16 cellular contexts compared by ENCODE assay signal in genomic region chr11:35491231-35491871, GRCh38. TPM values are rescaled to one million over a fixed set of nuclear protein-coding genes. Genes with fewer than 3 reads are reported as not detected.
DNase-seq lines count a peak whose midpoint lies in the region; ATAC-seq and TF ChIP-seq lines count a peak whose summit lies in the region.
"Had no signal": no experiment of that assay in that cellular context is flagged by ENCODE, and none has a peak within 500 bp of the region (broad histone marks: within the 10 kb centered on the region; RNA-seq: fewer than 3 reads in every experiment).

No MANE protein-coding gene starts in this region.

- H3K4me3 ChIP-seq in MG63 (no peak overlapping the region), epithelial cell of proximal tubule (ENCODE audit: low read depth, low read length) (no peak overlapping the region)
- H3K4me3 ChIP-seq: psoas muscle had no signal

- H3K27ac Mint-ChIP-seq in Calu3 (ENCODE audit: unreplicated experiment): no peak overlapping the region
- H3K27ac Mint-ChIP-seq: activated CD4-positive, alpha-beta T cell treated with anti-CD3 and anti-CD28 coated beads, Interleukin-2, amount 10 ng/mL, durations not matched to agents 7 days and 5 days; CD4-positive, CD25-positive, alpha-beta regulatory T cell; stimulated activated memory B cell treated with anti-CD40 and anti-IgM and Interleukin-4, amounts not matched to agents 10 μg/mL and 1 μg/mL and 100 μg/mL, for 72 hours had no signal

- no peak for TF ChIP-seq CTCF in AG09319 (IDR thresholded peaks at IDR 0.05; ENCODE audit: low read depth, low read length)
- TF ChIP-seq CTCF in epithelial cell of proximal tubule (conservative IDR thresholded peaks at IDR 0.05; ENCODE audit: low read depth, low read length): no peak
- TF ChIP-seq CTCF in Calu3 (IDR thresholded peaks at IDR 0.05; ENCODE audit: unreplicated experiment): no peak

- H3K27me3 ChIP-seq in MG63: no peaks in the 10 kb centered on the region

- no peaks in the 10 kb centered on the region for H3K36me3 Mint-ChIP-seq in Calu3 (ENCODE audit: insufficient read depth, unreplicated experiment)
- H3K36me3 Mint-ChIP-seq: brain; CD4-positive, CD25-positive, alpha-beta regulatory T cell; stimulated activated memory B cell treated with anti-CD40 and anti-IgM and Interleukin-4, amounts not matched to agents 10 μg/mL and 1 μg/mL and 100 μg/mL, for 72 hours had no signal

- H3K36me3 ChIP-seq in MG63: no peaks in the 10 kb centered on the region

- H3K27me3 Mint-ChIP-seq in Calu3 (ENCODE audit: unreplicated experiment): peaks cover 6% of the 10 kb centered on the region

- H3K4me3 Mint-ChIP-seq in Calu3 (ENCODE audit: low read depth, unreplicated experiment): no peak overlapping the region
- H3K4me3 Mint-ChIP-seq: activated CD4-positive, alpha-beta T cell treated with anti-CD3 and anti-CD28 coated beads, Interleukin-2, amount 10 ng/mL, durations not matched to agents 7 days and 5 days; CD4-positive, CD25-positive, alpha-beta regulatory T cell; stimulated activated memory B cell treated with anti-CD40 and anti-IgM and Interleukin-4, amounts not matched to agents 10 μg/mL and 1 μg/mL and 100 μg/mL, for 72 hours had no signal

- CTCF ChIA-PET in Calu3 (lab: Charles Lee): no interaction called here

- no peaks in the 10 kb centered on the region for H3K4me1 Mint-ChIP-seq in Calu3 (ENCODE audit: low read depth, unreplicated experiment)
- H3K4me1 Mint-ChIP-seq: activated CD4-positive, alpha-beta T cell treated with anti-CD3 and anti-CD28 coated beads, Interleukin-2, amount 10 ng/mL, durations not matched to agents 7 days and 5 days; brain; CD4-positive, CD25-positive, alpha-beta regulatory T cell; stimulated activated memory B cell treated with anti-CD40 and anti-IgM and Interleukin-4, amounts not matched to agents 10 μg/mL and 1 μg/mL and 100 μg/mL, for 72 hours had no signal

- H3K9me3 ChIP-seq in MG63: peaks cover 3% of the 10 kb centered on the region; the same call in 1 of the 2 replicates
- H3K9me3 ChIP-seq: psoas muscle had no signal

- peak; percentile 72 for DNase-seq in AG09319 (ENCODE audit: extremely low read depth, low read depth)
- DNase-seq in MG63: peak; percentile 7
- DNase-seq in epithelial cell of proximal tubule (ENCODE audit: low read depth): peak; percentile 19
- peak; percentile 62 for DNase-seq in myocyte (ENCODE audit: low read depth)
- DNase-seq in NCI-H1092 treated with DMSO at 0.1 percent for 48 hours (lab: John Stamatoyannopoulos, UW): no peak
- DNase-seq in NCI-H1436 (lab: John Stamatoyannopoulos, UW): no peak
- DNase-seq in Calu3: no peak
- DNase-seq: activated CD4-positive, alpha-beta T cell treated with anti-CD3 and anti-CD28 coated beads, Interleukin-2, amount 10 ng/mL, durations not matched to agents 7 days and 5 days; CD4-positive, CD25-positive, alpha-beta regulatory T cell; midbrain; psoas muscle; stimulated activated CD4-positive, alpha-beta T cell treated with anti-CD3 and anti-CD28 coated beads, Interleukin-2, amount 100 ng/mL, for 48 hours had no signal

- intact Hi-C loops in Calu3 (cut with micrococcal nuclease; ENCODE audit: unreplicated experiment): no loop called here

- ATAC-seq in GM21381 (IDR thresholded peaks at IDR 0.05; ENCODE audit: unreplicated experiment): no peak
- ATAC-seq: psoas muscle; stimulated activated memory B cell treated with anti-CD40 and anti-IgM and Interleukin-4, amounts not matched to agents 10 μg/mL and 1 μg/mL and 100 μg/mL, for 72 hours had no signal

- H3K9me3 Mint-ChIP-seq in Calu3 (ENCODE audit: low read depth, unreplicated experiment): no peaks in the 10 kb centered on the region
- H3K9me3 Mint-ChIP-seq: activated CD4-positive, alpha-beta T cell treated with anti-CD3 and anti-CD28 coated beads, Interleukin-2, amount 10 ng/mL, durations not matched to agents 7 days and 5 days; stimulated activated memory B cell treated with anti-CD40 and anti-IgM and Interleukin-4, amounts not matched to agents 10 μg/mL and 1 μg/mL and 100 μg/mL, for 72 hours had no signal

- BruUV-seq in Calu3 (replicated peaks; lab: Mats Ljungman, UMichigan): no TSS peak

RNA-seq across cellular contexts. Expression of gene PAMR1, which starts 34.1 kb away (rescaled TPM):
- not detected in 2 replicates for total RNA-seq in MG63 (2014; rRNA removed; shearing (Covaris generic); ENCODE audit: low replicate concordance)
- total RNA-seq in epithelial cell of proximal tubule (0.06 and 0.22 TPM in 2 replicates), myocyte (1.2 and 3.8 TPM in 2 replicates), Calu3 (2022) (not detected in 2 replicates)
- 2.7 TPM for polyA plus RNA-seq in myocyte (2012)
- total RNA-seq: activated CD4-positive, alpha-beta T cell treated with anti-CD3 and anti-CD28 coated beads, Interleukin-2, amount 10 ng/mL, durations not matched to agents 7 days and 5 days; CD4-positive, CD25-positive, alpha-beta regulatory T cell; T-helper 1 cell treated with Interleukin-12 subunit alpha and Interleukin-12 subunit beta and Interleukin-4 antibody, amounts not matched to agents 30 ng/mL and 1 ng/mL, for 36 hours had no signal
- polyA plus RNA-seq: CD4-positive, CD25-positive, alpha-beta regulatory T cell had no signal

Comparison
In these comparisons a context has a peak if more than half of its experiments do, and no peak if none do; other contexts are left out.
1. DNase-seq: peak in AG09319 (single experiment), MG63 (single experiment), epithelial cell of proximal tubule (single experiment) and myocyte (single experiment); none in NCI-H1092 treated with DMSO at 0.1 percent for 48 hours (single experiment), NCI-H1436 (single experiment) and Calu3 (single experiment).